ENCODE assay signal across 8 cellular contexts in the genomic region with DNA sequence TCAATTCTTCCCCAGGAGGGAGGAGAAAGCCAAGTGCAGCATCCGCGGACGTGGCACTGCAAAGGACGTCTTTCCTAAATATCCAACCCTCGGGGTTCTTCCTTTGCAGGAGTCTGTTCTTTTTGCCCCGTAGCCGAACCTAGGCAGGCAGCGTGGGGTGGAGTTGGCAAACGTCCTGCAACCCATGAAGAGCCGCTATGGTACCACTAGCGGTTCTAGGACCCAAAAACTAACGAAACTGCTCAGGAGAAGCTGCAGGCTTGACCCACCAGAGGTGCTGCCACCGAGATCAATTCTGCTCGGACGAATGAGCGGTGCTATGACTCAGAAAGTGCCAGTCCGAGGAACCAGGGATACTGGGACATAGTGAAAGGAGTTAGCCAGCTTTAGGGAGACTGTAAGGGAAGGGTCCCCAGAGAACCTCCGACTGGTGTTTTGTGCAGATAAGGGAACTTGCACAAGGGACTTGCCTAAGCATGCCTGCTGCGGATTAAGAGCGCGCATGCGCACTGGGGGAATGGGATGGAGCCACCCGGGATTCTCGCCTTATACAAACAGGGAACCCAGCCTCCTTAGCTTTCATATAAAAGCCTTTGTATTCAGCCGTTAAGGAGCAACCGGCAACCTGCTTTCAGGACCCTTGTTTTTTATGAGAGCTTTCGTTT. TPM values are rescaled to one million over a fixed set of nuclear protein-coding genes. Genes with fewer than 3 reads are reported as not detected.
DNase-seq lines count a peak whose midpoint lies in the region; ATAC-seq and TF ChIP-seq lines count a peak whose summit lies in the region.

No MANE protein-coding gene starts in this region.

- H3K4me2 ChIP-seq in parathyroid adenoma (ENCODE audit: low read length), result peak overlapping the region; percentile 27

- TF ChIP-seq POLR2A in heart left ventricle (IDR thresholded peaks at IDR 0.05), result no peak

- intact Hi-C loops in heart left ventricle (cut with DNase I), result loop anchor here in 6 of 10 donors (1.0 to 5.0 kb wide), 3 partner anchors 12 to 60 kb away; a partner anchor contains a TSS

- H3K9me3 ChIP-seq in heart left ventricle, result no peaks in the 10 kb centered on the region
- H3K9me3 ChIP-seq in parathyroid adenoma (ENCODE audit: control insufficient read depth, low read length), result no peaks in the 10 kb centered on the region

- peaks cover 54% of the 10 kb centered on the region for H3K4me1 Mint-ChIP-seq in HFFc6 (ENCODE audit: low read depth)
- peaks cover 29% of the 10 kb centered on the region for H3K4me1 Mint-ChIP-seq in activated naive CD8-positive, alpha-beta T cell treated with anti-CD3 and anti-CD28 coated beads for 36 hours

- peaks cover 10% of the 10 kb centered on the region for H3K36me3 Mint-ChIP-seq in HFFc6 (ENCODE audit: low read depth)
- no peaks in the 10 kb centered on the region for H3K36me3 Mint-ChIP-seq in activated naive CD8-positive, alpha-beta T cell treated with anti-CD3 and anti-CD28 coated beads for 36 hours

- H3K4me1 ChIP-seq in heart left ventricle (peaks cover 0 to 27% (median 4%) of the 10 kb centered on the region in 12 donors), parathyroid adenoma (no peaks in the 10 kb centered on the region)

- no peak for TF ChIP-seq CTCF in HFFc6 (IDR thresholded peaks at IDR 0.05)
- peak in 1 of 12 donors; percentile 13 for TF ChIP-seq CTCF in heart left ventricle (IDR thresholded peaks at IDR 0.05)
- TF ChIP-seq CTCF in parathyroid adenoma (IDR thresholded peaks at IDR 0.05), result no peak

- H3K79me2 ChIP-seq in parathyroid adenoma, result no peaks in the 10 kb centered on the region

- H3K27ac ChIP-seq in heart left ventricle (peak overlapping the region; percentile 68 to 98 (median 92)), parathyroid adenoma (peak overlapping the region; percentile 62)

- H3K9ac ChIP-seq in parathyroid adenoma, result no peak overlapping the region

- peaks cover 8% of the 10 kb centered on the region for H3K27me3 Mint-ChIP-seq in HFFc6 (ENCODE audit: insufficient read depth)
- no peaks in the 10 kb centered on the region for H3K27me3 Mint-ChIP-seq in activated naive CD8-positive, alpha-beta T cell treated with anti-CD3 and anti-CD28 coated beads for 36 hours

- ATAC-seq in heart left ventricle, result peak; percentile 77 to 79 (median 78)

- WGBS in heart left ventricle, 4 donors, result 2 to 6% (median 4%) methylated on average over 23 to 27 of the region's 27 CpGs

- peak overlapping the region; percentile 65 for H2AFZ ChIP-seq in parathyroid adenoma

- no peaks in the 10 kb centered on the region for H3K36me3 ChIP-seq in heart left ventricle
- no peaks in the 10 kb centered on the region for H3K36me3 ChIP-seq in parathyroid adenoma (ENCODE audit: control insufficient read depth, insufficient read depth, low read length)

- H3K4me3 ChIP-seq in heart left ventricle, result peak overlapping the region; percentile 22 to 71 (median 56)
- H3K4me3 ChIP-seq in parathyroid adenoma (ENCODE audit: low read depth, low read length), result peak overlapping the region; percentile 23

- H3K9me3 Mint-ChIP-seq in HFFc6, result no peaks in the 10 kb centered on the region; the same call in 1 of the 2 replicates
- H3K9me3 Mint-ChIP-seq in activated naive CD8-positive, alpha-beta T cell treated with anti-CD3 and anti-CD28 coated beads for 36 hours, result no peaks in the 10 kb centered on the region

- DNase-seq in DMS79 (lab: John Stamatoyannopoulos, UW) (peak; percentile 93), HFFc6 (peak; percentile 81), NCI-H1105 treated with DMSO at 0.1 percent for 48 hours (lab: John Stamatoyannopoulos, UW) (peak; percentile 89), SKM-1 (lab: John Stamatoyannopoulos, UW; ENCODE audit: unreplicated experiment) (peak; percentile 90), heart left ventricle (peak; percentile 84 to 89 (median 87)), ureter (ENCODE audit: low spot score) (peak; percentile 86)
- DNase-seq in activated naive CD8-positive, alpha-beta T cell treated with anti-CD3 and anti-CD28 coated beads for 36 hours, result peak; percentile 75

- peak overlapping the region; percentile 87 for H3K27ac Mint-ChIP-seq in HFFc6
- H3K27ac Mint-ChIP-seq in activated naive CD8-positive, alpha-beta T cell treated with anti-CD3 and anti-CD28 coated beads for 36 hours, result peak overlapping the region; percentile 96

- H3K27me3 ChIP-seq in heart left ventricle (peaks cover 0 to 81% (median 42%) of the 10 kb centered on the region in 9 donors), parathyroid adenoma (ENCODE audit: control insufficient read depth, insufficient read depth, low read length) (peaks cover 8% of the 10 kb centered on the region)

- peak overlapping the region; percentile 89 for H3K4me3 Mint-ChIP-seq in HFFc6
- peak overlapping the region; percentile 88 for H3K4me3 Mint-ChIP-seq in activated naive CD8-positive, alpha-beta T cell treated with anti-CD3 and anti-CD28 coated beads for 36 hours

RNA-seq across cellular contexts. Expression of a gene that starts 32.7 kb away (rescaled TPM):
- 1 to 10 TPM in 3 of 6 experiments, under 1 TPM in 3; 0.85 to 1.5 (median 1.1) TPM for total RNA-seq in HFFc6 (2021; fragmentation: NEBNext Ultra II Directional; extraction: Animal tissue kit (Norgen Biotek cat#: 25700))
- 1 to 10 TPM; 8.5 to 9.9 TPM for total RNA-seq in activated naive CD8-positive, alpha-beta T cell treated with anti-CD3 and anti-CD28 coated beads for 36 hours
- 1 to 10 TPM in 7 of 9 donors, under 1 TPM in 2; 0.49 to 2.4 (median 1.4) TPM for total RNA-seq in heart left ventricle
- 1 to 10 TPM; 1.1 to 2.0 TPM for polyA plus RNA-seq in heart left ventricle
- total RNA-seq in ureter, result 4.4 TPM

Comparison
In these comparisons a context has a peak if more than half of its experiments do, and no peak if none do; other contexts are left out.
1. Peak in every context shown above with its lines: DNase-seq, ATAC-seq, H3K4me3 ChIP-seq and H3K27ac ChIP-seq.